Comparison of ENCODE assay signal across 9 cellular contexts in the genomic region with DNA sequence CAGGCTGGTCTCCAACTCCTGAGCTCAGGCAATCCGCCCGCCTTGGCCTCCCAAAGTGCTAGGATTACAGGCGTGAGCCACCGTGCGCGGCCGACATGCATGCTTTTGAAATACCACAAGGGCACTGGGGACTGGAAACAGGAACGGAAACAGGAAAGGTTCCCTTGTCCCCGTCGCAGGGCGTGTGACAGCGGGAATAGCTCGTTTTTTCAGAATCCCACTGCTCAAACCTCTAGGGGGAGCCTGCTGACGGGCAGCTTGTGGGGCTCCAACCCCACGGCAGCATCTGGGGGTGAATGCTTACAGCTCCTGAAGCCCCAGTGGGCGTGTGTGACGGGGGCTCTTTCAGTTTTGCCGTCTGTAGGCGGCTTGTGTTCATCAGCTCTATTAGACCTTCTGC. TPM values are rescaled to one million over a fixed set of nuclear protein-coding genes. Genes with fewer than 3 reads are reported as not detected.
DNase-seq lines count a peak whose midpoint lies in the region; ATAC-seq and TF ChIP-seq lines count a peak whose summit lies in the region.
"Had no signal": no experiment of that assay in that cellular context is flagged by ENCODE, and none has a peak within 500 bp of the region (broad histone marks: within the 10 kb centered on the region; RNA-seq: fewer than 3 reads in every experiment).

No MANE protein-coding gene starts in this region.

- DNase-seq in SHP77 treated with DMSO at 0.1 percent for 48 hours (lab: John Stamatoyannopoulos, UW) (peak; percentile 4), astrocyte of the cerebellum (ENCODE audit: low read depth) (no peak), esophagus squamous epithelium (lab: John Stamatoyannopoulos, UW) (no peak), NCI-H2107 (lab: John Stamatoyannopoulos, UW) (no peak), NCI-H748 treated with DMSO at 0.1 percent for 48 hours (lab: John Stamatoyannopoulos, UW) (no peak)
- peak in 9 of 10 donors; percentile 18 to 51 (median 33) for DNase-seq in naive thymus-derived CD8-positive, alpha-beta T cell

- H3K27ac ChIP-seq in esophagus squamous epithelium = peak overlapping the region in 2 of 4 donors; percentile 29 to 36

- POLR2A ChIA-PET in naive thymus-derived CD8-positive, alpha-beta T cell (lab: Charles Lee) = interaction anchor here (0.6 to 6.9 kb wide), 8 partner anchors 79 to 879 kb away, joined by 3 to 83 read pairs (median 6); a partner anchor contains a TSS

- no peaks in the 10 kb centered on the region for H3K9me3 Mint-ChIP-seq in naive thymus-derived CD8-positive, alpha-beta T cell

- in situ Hi-C loops in astrocyte of the cerebellum (cut with HindIII; ENCODE audit: low sequenced_read_pairs) = no loop called here

- H3K4me3 ChIP-seq in astrocyte of the cerebellum (ENCODE audit: low read depth, low read length) (no peak overlapping the region), esophagus squamous epithelium (peak overlapping the region in 1 of 4 donors; percentile 6)

- peaks cover 0 to 44% (median 0%) of the 10 kb centered on the region in 4 donors for H3K27me3 ChIP-seq in esophagus squamous epithelium

- no peaks in the 10 kb centered on the region for H3K36me3 ChIP-seq in esophagus squamous epithelium

- ATAC-seq in naive thymus-derived CD8-positive, alpha-beta T cell = peak; percentile 13 to 18
- no peak for ATAC-seq in HG03571 (IDR thresholded peaks at IDR 0.05; ENCODE audit: unreplicated experiment)

- no CpG with 5 or more reads among the region's 19 CpGs for WGBS in esophagus squamous epithelium, 2 donors

- H3K4me3 Mint-ChIP-seq in naive thymus-derived CD8-positive, alpha-beta T cell = peak overlapping the region; percentile 31 to 83 (median 68)

- H3K27me3 Mint-ChIP-seq in naive thymus-derived CD8-positive, alpha-beta T cell = peaks cover 0 to 22% (median 2%) of the 10 kb centered on the region in 5 donors

- intact Hi-C loops in esophagus squamous epithelium (cut with DNase I) = no loop called here

- H3K9me3 ChIP-seq in esophagus squamous epithelium = no peaks in the 10 kb centered on the region

- TF ChIP-seq CTCF in GM12873 (IDR thresholded peaks at IDR 0.05; ENCODE audit: insufficient read depth, low read depth, low read length, missing control alignments) (peak; percentile 74), astrocyte of the cerebellum (IDR thresholded peaks at IDR 0.05; ENCODE audit: low read depth, low read length, missing control alignments) (peak; percentile 43), esophagus squamous epithelium (IDR thresholded peaks at IDR 0.05) (peak in 2 of 6 experiments; percentile 16 to 17)

- H3K36me3 Mint-ChIP-seq in naive thymus-derived CD8-positive, alpha-beta T cell = no peaks in the 10 kb centered on the region

- no peak for TF ChIP-seq POLR2A in esophagus squamous epithelium (IDR thresholded peaks at IDR 0.05)

- H3K4me1 ChIP-seq in esophagus squamous epithelium = peaks cover 0 to 50% (median 0%) of the 10 kb centered on the region in 3 donors

- H3K4me1 Mint-ChIP-seq in naive thymus-derived CD8-positive, alpha-beta T cell = peaks cover 16 to 41% (median 24%) of the 10 kb centered on the region in 4 donors

- H3K27ac Mint-ChIP-seq in naive thymus-derived CD8-positive, alpha-beta T cell = peak overlapping the region; percentile 60 to 96 (median 82)

RNA-seq across cellular contexts. Expression of a gene that starts 18.8 kb away (rescaled TPM):
- total RNA-seq in naive thymus-derived CD8-positive, alpha-beta T cell = not detected
- polyA plus RNA-seq in naive thymus-derived CD8-positive, alpha-beta T cell = not detected
- under 1 TPM in 2 of 4 donors, not detected in 2; 0.50 to 0.95 TPM for total RNA-seq in esophagus squamous epithelium
- total RNA-seq: RPMI7951 had no signal

RNA-seq across cellular contexts. Expression of a gene that starts 45.7 kb away (rescaled TPM):
- total RNA-seq in naive thymus-derived CD8-positive, alpha-beta T cell = under 1 TPM; 0.58 to 0.68 TPM
- under 1 TPM in 1 of 3 donors, not detected in 2; 0.23 TPM for polyA plus RNA-seq in naive thymus-derived CD8-positive, alpha-beta T cell
- total RNA-seq in esophagus squamous epithelium = 1 to 10 TPM in 1 of 4 donors, under 1 TPM in 2, not detected in 1; 0.42 to 1.1 (median 0.97) TPM
- total RNA-seq: RPMI7951 had no signal

RNA-seq across cellular contexts. Expression of a gene that starts 53.4 kb away (rescaled TPM):
- under 1 TPM; 0.49 to 0.93 TPM for total RNA-seq in naive thymus-derived CD8-positive, alpha-beta T cell
- polyA plus RNA-seq in naive thymus-derived CD8-positive, alpha-beta T cell = under 1 TPM in 1 of 3 donors, not detected in 2; 0.13 TPM
- total RNA-seq in esophagus squamous epithelium = 10 to 100 TPM in 1 of 4 donors, 1 to 10 TPM in 1, under 1 TPM in 2; 0.40 to 10.6 (median 4.0) TPM
- total RNA-seq: RPMI7951 had no signal

Comparison
In these comparisons a context has a peak if more than half of its experiments do, and no peak if none do; other contexts are left out.
1. DNase-seq: peak in SHP77 treated with DMSO at 0.1 percent for 48 hours (single experiment) and naive thymus-derived CD8-positive, alpha-beta T cell (9 of 10); none in astrocyte of the cerebellum (single experiment), esophagus squamous epithelium (single experiment), NCI-H2107 (single experiment) and NCI-H748 treated with DMSO at 0.1 percent for 48 hours (single experiment).